In the genomic region with DNA sequence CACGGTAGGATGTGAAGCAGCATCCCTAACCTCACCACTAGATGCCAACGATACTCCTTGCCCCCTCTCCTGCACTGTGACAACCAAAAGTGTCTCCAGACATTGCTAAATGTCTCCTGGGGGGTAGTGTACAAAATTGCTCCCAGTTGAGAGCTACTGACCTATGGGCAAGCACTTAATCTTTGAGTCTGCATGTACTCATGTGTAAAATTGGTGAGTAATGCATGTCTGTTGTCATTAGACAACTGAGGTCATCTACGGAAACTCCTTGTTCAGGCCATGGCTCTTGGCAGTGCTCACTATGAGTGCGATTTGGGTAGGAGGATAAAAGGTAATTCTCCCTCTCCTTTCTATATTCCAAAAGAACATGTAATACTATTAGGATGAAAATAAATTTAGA, we compare ENCODE assay signal across 14 cellular contexts. TPM values are rescaled to one million over a fixed set of nuclear protein-coding genes. Genes with fewer than 3 reads are reported as not detected.
DNase-seq lines count a peak whose midpoint lies in the region; ATAC-seq, FAIRE-seq and TF ChIP-seq lines count a peak whose summit lies in the region.
"Had no signal": no experiment of that assay in that cellular context is flagged by ENCODE, and none has a peak within 500 bp of the region (broad histone marks: within the 10 kb centered on the region; RNA-seq: fewer than 3 reads in every experiment).

No MANE protein-coding gene starts in this region.

- no peak for DNase-seq in stimulated activated naive CD8-positive, alpha-beta T cell treated with anti-CD3 and anti-CD28 coated beads, Interleukin-15, Interleukin-2, amounts not matched to agents 100 U/mL and 50 U/mL, for 24 hours
- no peak for DNase-seq in stimulated activated naive CD8-positive, alpha-beta T cell treated with anti-CD3 and anti-CD28 coated beads, Interleukin-15, amount 100 ng/mL, for 72 hours
- DNase-seq in astrocyte (ENCODE audit: low read depth) (peak; percentile 90), glomerular visceral epithelial cell (ENCODE audit: extremely low spot score) (peak; percentile 77), activated gamma-delta T cell (lab: John Stamatoyannopoulos, UW) (no peak), SHP77 (lab: John Stamatoyannopoulos, UW) (no peak), HTR-8/SVneo (ENCODE audit: insufficient read length, low spot score) (no peak)
- DNase-seq: activated naive CD4-positive, alpha-beta T cell treated with anti-CD3 and anti-CD28 coated beads, Interleukin-2, amount 50 U/mL, for 16 hours; GDM1; SIG-M5; stimulated activated CD4-positive, alpha-beta T cell treated with anti-CD3 and anti-CD28 coated beads, Interleukin-15, amount 100 ng/mL, for 24 hours; stimulated activated naive CD4-positive, alpha-beta T cell treated with Interleukin-2 at 50 U/mL for 16 hours had no signal

- no peak overlapping the region for H3K4me3 Mint-ChIP-seq in stimulated activated naive CD8-positive, alpha-beta T cell treated with anti-CD3 and anti-CD28 coated beads, Interleukin-15, amount 100 ng/mL, for 72 hours
- H3K4me3 Mint-ChIP-seq in astrocyte (ENCODE audit: unreplicated experiment) = no peak overlapping the region
- H3K4me3 Mint-ChIP-seq: nephron had no signal

- H3K36me3 Mint-ChIP-seq in astrocyte (ENCODE audit: low read depth, unreplicated experiment) = peaks cover 11% of the 10 kb centered on the region

- no peak for TF ChIP-seq CTCF in astrocyte (IDR thresholded peaks at IDR 0.05; ENCODE audit: insufficient read depth, low read depth, low read length)

- no peaks in the 10 kb centered on the region for H3K4me1 Mint-ChIP-seq in stimulated activated naive CD8-positive, alpha-beta T cell treated with anti-CD3 and anti-CD28 coated beads, Interleukin-15, amount 100 ng/mL, for 72 hours
- H3K4me1 Mint-ChIP-seq in astrocyte (ENCODE audit: low read depth, unreplicated experiment) = peaks cover 9% of the 10 kb centered on the region
- H3K4me1 Mint-ChIP-seq: nephron had no signal

- peaks cover 7% of the 10 kb centered on the region for H3K36me3 ChIP-seq in astrocyte (ENCODE audit: insufficient read depth, low read length)

- peak overlapping the region in 1 of 2 donors; percentile 64 for H3K27ac Mint-ChIP-seq in stimulated activated naive CD8-positive, alpha-beta T cell treated with anti-CD3 and anti-CD28 coated beads, Interleukin-15, amount 100 ng/mL, for 72 hours
- peak overlapping the region; percentile 42 for H3K27ac Mint-ChIP-seq in astrocyte (ENCODE audit: unreplicated experiment)
- H3K27ac Mint-ChIP-seq: nephron had no signal

- H3K9me3 ChIP-seq in astrocyte (ENCODE audit: insufficient read depth, low read depth, low read length) = no peaks in the 10 kb centered on the region

- H2AFZ ChIP-seq in astrocyte (ENCODE audit: low read depth, low read length) = no peak overlapping the region

- no peaks in the 10 kb centered on the region for H3K9me3 Mint-ChIP-seq in stimulated activated naive CD8-positive, alpha-beta T cell treated with anti-CD3 and anti-CD28 coated beads, Interleukin-15, amount 100 ng/mL, for 72 hours
- no peaks in the 10 kb centered on the region for H3K9me3 Mint-ChIP-seq in astrocyte (ENCODE audit: unreplicated experiment)
- H3K9me3 Mint-ChIP-seq: nephron had no signal

- H3K27me3 ChIP-seq in astrocyte (ENCODE audit: insufficient read depth, low read length) = no peaks in the 10 kb centered on the region

- peak overlapping the region; percentile 73 for H3K4me2 ChIP-seq in astrocyte (ENCODE audit: low read length)

- H3K27ac ChIP-seq in astrocyte (ENCODE audit: low read depth, low read length) = peak overlapping the region; percentile 69

- FAIRE-seq in astrocyte (lab: Jason Lieb, UNC) (peak; percentile 73), HTR-8/SVneo (lab: Jason Lieb, UNC) (no peak)

- peak overlapping the region; percentile 53 for H3K9ac ChIP-seq in astrocyte (ENCODE audit: low read length)

- no peaks in the 10 kb centered on the region for H3K79me2 ChIP-seq in astrocyte (ENCODE audit: insufficient read depth, low read length)

- no peaks in the 10 kb centered on the region for H4K20me1 ChIP-seq in astrocyte (ENCODE audit: insufficient read depth, low read length)

- H3K4me3 ChIP-seq in astrocyte (ENCODE audit: insufficient read depth, low read depth, low read length) = no peak overlapping the region

- H3K4me1 ChIP-seq in astrocyte (ENCODE audit: insufficient read depth, low read length) = peaks cover 18% of the 10 kb centered on the region

- ATAC-seq in stimulated activated naive CD8-positive, alpha-beta T cell treated with anti-CD3 and anti-CD28 coated beads, Interleukin-15, Interleukin-2, amounts not matched to agents 100 U/mL and 50 U/mL, for 24 hours = peak; percentile 43
- ATAC-seq in stimulated activated naive CD8-positive, alpha-beta T cell treated with anti-CD3 and anti-CD28 coated beads, Interleukin-15, amount 100 ng/mL, for 72 hours = no peak
- ATAC-seq in HG02678 (IDR thresholded peaks at IDR 0.05; ENCODE audit: unreplicated experiment) = no peak

- H3K27me3 Mint-ChIP-seq in stimulated activated naive CD8-positive, alpha-beta T cell treated with anti-CD3 and anti-CD28 coated beads, Interleukin-15, amount 100 ng/mL, for 72 hours = no peaks in the 10 kb centered on the region
- H3K27me3 Mint-ChIP-seq in astrocyte (ENCODE audit: low read depth, unreplicated experiment) = no peaks in the 10 kb centered on the region

RNA-seq across cellular contexts. Expression of a gene that starts 29.2 kb away (rescaled TPM):
- total RNA-seq in astrocyte = 87.7 and 95.7 TPM in 2 replicates

Comparison
In these comparisons a context has a peak if more than half of its experiments do, and no peak if none do; other contexts are left out.
1. DNase-seq: peak in astrocyte (single experiment) and glomerular visceral epithelial cell (single experiment); none in stimulated activated naive CD8-positive, alpha-beta T cell treated with anti-CD3 and anti-CD28 coated beads, Interleukin-15, Interleukin-2, amounts not matched to agents 100 U/mL and 50 U/mL, for 24 hours (single experiment), stimulated activated naive CD8-positive, alpha-beta T cell treated with anti-CD3 and anti-CD28 coated beads, Interleukin-15, amount 100 ng/mL, for 72 hours (0 of 2), activated gamma-delta T cell (single experiment), SHP77 (0 of 2) and HTR-8/SVneo (single experiment).